Comparison of ENCODE assay signal across 1 cellular context in the genomic region with DNA sequence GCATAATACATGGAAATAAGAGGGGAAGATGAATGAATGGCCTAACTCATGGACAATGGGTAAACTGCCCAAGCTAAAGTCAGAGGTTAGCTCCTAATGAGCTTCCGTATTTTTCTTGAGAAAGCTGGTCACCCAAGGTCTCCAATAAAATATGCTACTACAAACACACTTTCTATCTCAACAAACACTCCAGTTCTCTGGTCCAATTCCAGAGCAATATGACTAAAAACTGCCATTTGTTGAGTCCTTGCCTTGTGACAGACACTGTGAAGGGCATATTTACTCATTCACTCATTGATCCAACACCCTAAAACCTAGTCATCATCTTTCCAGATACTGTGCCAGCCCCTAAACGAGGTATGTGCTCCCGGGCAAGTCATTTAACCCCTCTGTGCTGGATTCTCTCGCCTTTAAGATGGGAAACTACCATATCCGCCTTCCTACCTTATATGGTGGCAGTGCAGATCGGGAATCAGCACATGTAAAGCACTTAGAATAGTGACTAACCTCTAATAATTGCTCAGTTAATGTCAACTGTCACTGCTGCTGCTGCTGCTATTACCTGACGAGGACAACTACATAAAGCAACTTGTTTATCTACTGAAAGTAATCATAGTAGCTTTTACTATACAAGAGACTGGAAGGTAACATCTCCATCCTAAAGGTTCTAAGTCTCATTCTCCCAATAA.
TF ChIP-seq lines count a peak whose summit lies in the region.

No MANE protein-coding gene starts in this region.

TF ChIP-seq in GM23338, 12 proteins besides CTCF, POLR2A, EP300 and RAD21 (continued from another document):
- TF ChIP-seq, protein P1, sequence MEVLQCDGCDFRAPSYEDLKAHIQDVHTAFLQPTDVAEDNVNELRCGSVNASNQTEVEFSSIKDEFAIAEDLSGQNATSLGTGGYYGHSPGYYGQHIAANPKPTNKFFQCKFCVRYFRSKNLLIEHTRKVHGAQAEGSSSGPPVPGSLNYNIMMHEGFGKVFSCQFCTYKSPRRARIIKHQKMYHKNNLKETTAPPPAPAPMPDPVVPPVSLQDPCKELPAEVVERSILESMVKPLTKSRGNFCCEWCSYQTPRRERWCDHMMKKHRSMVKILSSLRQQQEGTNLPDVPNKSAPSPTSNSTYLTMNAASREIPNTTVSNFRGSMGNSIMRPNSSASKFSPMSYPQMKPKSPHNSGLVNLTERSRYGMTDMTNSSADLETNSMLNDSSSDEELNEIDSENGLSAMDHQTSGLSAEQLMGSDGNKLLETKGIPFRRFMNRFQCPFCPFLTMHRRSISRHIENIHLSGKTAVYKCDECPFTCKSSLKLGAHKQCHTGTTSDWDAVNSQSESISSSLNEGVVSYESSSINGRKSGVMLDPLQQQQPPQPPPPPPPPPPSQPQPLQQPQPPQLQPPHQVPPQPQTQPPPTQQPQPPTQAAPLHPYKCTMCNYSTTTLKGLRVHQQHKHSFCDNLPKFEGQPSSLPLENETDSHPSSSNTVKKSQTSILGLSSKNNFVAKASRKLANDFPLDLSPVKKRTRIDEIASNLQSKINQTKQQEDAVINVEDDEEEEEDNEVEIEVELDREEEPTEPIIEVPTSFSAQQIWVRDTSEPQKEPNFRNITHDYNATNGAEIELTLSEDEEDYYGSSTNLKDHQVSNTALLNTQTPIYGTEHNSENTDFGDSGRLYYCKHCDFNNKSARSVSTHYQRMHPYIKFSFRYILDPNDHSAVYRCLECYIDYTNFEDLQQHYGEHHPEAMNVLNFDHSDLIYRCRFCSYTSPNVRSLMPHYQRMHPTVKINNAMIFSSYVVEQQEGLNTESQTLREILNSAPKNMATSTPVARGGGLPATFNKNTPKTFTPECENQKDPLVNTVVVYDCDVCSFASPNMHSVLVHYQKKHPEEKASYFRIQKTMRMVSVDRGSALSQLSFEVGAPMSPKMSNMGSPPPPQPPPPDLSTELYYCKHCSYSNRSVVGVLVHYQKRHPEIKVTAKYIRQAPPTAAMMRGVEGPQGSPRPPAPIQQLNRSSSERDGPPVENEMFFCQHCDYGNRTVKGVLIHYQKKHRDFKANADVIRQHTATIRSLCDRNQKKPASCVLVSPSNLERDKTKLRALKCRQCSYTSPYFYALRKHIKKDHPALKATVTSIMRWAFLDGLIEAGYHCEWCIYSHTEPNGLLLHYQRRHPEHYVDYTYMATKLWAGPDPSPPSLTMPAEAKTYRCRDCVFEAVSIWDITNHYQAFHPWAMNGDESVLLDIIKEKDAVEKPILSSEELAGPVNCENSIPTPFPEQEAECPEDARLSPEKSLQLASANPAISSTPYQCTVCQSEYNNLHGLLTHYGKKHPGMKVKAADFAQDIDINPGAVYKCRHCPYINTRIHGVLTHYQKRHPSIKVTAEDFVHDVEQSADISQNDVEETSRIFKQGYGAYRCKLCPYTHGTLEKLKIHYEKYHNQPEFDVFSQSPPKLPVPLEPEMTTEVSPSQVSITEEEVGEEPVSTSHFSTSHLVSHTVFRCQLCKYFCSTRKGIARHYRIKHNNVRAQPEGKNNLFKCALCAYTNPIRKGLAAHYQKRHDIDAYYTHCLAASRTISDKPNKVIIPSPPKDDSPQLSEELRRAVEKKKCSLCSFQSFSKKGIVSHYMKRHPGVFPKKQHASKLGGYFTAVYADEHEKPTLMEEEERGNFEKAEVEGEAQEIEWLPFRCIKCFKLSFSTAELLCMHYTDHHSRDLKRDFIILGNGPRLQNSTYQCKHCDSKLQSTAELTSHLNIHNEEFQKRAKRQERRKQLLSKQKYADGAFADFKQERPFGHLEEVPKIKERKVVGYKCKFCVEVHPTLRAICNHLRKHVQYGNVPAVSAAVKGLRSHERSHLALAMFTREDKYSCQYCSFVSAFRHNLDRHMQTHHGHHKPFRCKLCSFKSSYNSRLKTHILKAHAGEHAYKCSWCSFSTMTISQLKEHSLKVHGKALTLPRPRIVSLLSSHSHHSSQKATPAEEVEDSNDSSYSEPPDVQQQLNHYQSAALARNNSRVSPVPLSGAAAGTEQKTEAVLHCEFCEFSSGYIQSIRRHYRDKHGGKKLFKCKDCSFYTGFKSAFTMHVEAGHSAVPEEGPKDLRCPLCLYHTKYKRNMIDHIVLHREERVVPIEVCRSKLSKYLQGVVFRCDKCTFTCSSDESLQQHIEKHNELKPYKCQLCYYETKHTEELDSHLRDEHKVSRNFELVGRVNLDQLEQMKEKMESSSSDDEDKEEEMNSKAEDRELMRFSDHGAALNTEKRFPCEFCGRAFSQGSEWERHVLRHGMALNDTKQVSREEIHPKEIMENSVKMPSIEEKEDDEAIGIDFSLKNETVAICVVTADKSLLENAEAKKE (CRISPR knock-in tag; IDR thresholded peaks at IDR 0.05) = no peak
- TF ChIP-seq, protein P2, sequence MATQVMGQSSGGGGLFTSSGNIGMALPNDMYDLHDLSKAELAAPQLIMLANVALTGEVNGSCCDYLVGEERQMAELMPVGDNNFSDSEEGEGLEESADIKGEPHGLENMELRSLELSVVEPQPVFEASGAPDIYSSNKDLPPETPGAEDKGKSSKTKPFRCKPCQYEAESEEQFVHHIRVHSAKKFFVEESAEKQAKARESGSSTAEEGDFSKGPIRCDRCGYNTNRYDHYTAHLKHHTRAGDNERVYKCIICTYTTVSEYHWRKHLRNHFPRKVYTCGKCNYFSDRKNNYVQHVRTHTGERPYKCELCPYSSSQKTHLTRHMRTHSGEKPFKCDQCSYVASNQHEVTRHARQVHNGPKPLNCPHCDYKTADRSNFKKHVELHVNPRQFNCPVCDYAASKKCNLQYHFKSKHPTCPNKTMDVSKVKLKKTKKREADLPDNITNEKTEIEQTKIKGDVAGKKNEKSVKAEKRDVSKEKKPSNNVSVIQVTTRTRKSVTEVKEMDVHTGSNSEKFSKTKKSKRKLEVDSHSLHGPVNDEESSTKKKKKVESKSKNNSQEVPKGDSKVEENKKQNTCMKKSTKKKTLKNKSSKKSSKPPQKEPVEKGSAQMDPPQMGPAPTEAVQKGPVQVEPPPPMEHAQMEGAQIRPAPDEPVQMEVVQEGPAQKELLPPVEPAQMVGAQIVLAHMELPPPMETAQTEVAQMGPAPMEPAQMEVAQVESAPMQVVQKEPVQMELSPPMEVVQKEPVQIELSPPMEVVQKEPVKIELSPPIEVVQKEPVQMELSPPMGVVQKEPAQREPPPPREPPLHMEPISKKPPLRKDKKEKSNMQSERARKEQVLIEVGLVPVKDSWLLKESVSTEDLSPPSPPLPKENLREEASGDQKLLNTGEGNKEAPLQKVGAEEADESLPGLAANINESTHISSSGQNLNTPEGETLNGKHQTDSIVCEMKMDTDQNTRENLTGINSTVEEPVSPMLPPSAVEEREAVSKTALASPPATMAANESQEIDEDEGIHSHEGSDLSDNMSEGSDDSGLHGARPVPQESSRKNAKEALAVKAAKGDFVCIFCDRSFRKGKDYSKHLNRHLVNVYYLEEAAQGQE (IDR thresholded peaks at IDR 0.05; ENCODE audit: unreplicated experiment) = no peak
- TF ChIP-seq ZNF331 (CRISPR knock-in tag; IDR thresholded peaks at IDR 0.05; ENCODE audit: low read depth) (no peak), EZH2phosphoT487 (IDR thresholded peaks at IDR 0.05; ENCODE audit: unreplicated experiment) (no peak), CREB1 (CRISPR knock-in tag; IDR thresholded peaks at IDR 0.05; ENCODE audit: low read depth) (no peak)
TF ChIP-seq in GM23338: peak in this region for 0.
